ENCODE assay signal across 1 cellular context in genomic region chr22:42964994-42965699, GRCh38.
TF ChIP-seq lines count a peak whose summit lies in the region.

No MANE protein-coding gene starts in this region.

TF ChIP-seq in HEK293, 187 proteins besides CTCF, POLR2A, EP300 and RAD21 (continued from another document):
- TF ChIP-seq ZBTB11 (tag by site-specific recombination; conservative IDR thresholded peaks at IDR 0.05; ENCODE audit: low read depth): peak; percentile 80
- 0 out of 2 replicates have a peak, but pooled peaks have one; percentile 40 for TF ChIP-seq ZBTB1 (tag by site-specific recombination; IDR thresholded peaks at IDR 0.05)
- no peak for TF ChIP-seq ZNF776 (tag by site-specific recombination; IDR thresholded peaks at IDR 0.05; ENCODE audit: borderline replicate concordance)
- TF ChIP-seq ZNF280C (tag by site-specific recombination; IDR thresholded peaks at IDR 0.05): no peak
- 0 out of 2 replicates have a peak, but pooled peaks have one; percentile 9 for TF ChIP-seq ZNF623 (tag by site-specific recombination; IDR thresholded peaks at IDR 0.05)
- TF ChIP-seq ZNF423 (tag by site-specific recombination; IDR thresholded peaks at IDR 0.05): no peak
- TF ChIP-seq ZNF600 (tag by site-specific recombination; IDR thresholded peaks at IDR 0.05): peak; percentile 20; the same call in 1 of the 2 replicates
- TF ChIP-seq GLI2 (tag by site-specific recombination; IDR thresholded peaks at IDR 0.05; ENCODE audit: borderline replicate concordance, low read depth): peak; percentile 89
- TF ChIP-seq PRDM10 (tag by site-specific recombination; IDR thresholded peaks at IDR 0.05): peak; percentile 27; the same call in 1 of the 2 replicates
- TF ChIP-seq SETDB1 (IDR thresholded peaks at IDR 0.05; ENCODE audit: insufficient read length, low read length): no peak
- TF ChIP-seq ZNF747 (tag by site-specific recombination; IDR thresholded peaks at IDR 0.05): no peak
- TF ChIP-seq ZNF791 (tag by site-specific recombination; IDR thresholded peaks at IDR 0.05): no peak
- TF ChIP-seq ZNF366 (tag by site-specific recombination; conservative IDR thresholded peaks at IDR 0.05): peak; percentile 88
- TF ChIP-seq ZNF341 (tag by site-specific recombination; IDR thresholded peaks at IDR 0.05; ENCODE audit: low read depth): no peak
- no peak for TF ChIP-seq ZNF335 (tag by site-specific recombination; conservative IDR thresholded peaks at IDR 0.05)
- TF ChIP-seq ZNF354C (tag by site-specific recombination; IDR thresholded peaks at IDR 0.05; ENCODE audit: borderline replicate concordance, low read depth): no peak
- peak; percentile 92 for TF ChIP-seq ZNF629 (tag by site-specific recombination; IDR thresholded peaks at IDR 0.05)
- TF ChIP-seq ZNF768 (tag by site-specific recombination; IDR thresholded peaks at IDR 0.05): no peak
- peak; percentile 63 for TF ChIP-seq BCL6B (tag by site-specific recombination; IDR thresholded peaks at IDR 0.05)
- no peak for TF ChIP-seq ZNF529 (tag by site-specific recombination; IDR thresholded peaks at IDR 0.05; ENCODE audit: insufficient replicate concordance)
- TF ChIP-seq ZNF544 (tag by site-specific recombination; IDR thresholded peaks at IDR 0.05): no peak
- peak; percentile 99 for TF ChIP-seq TSHZ1 (tag by site-specific recombination; IDR thresholded peaks at IDR 0.05; ENCODE audit: borderline replicate concordance)
- TF ChIP-seq ZBTB48 (tag by site-specific recombination; IDR thresholded peaks at IDR 0.05): no peak
- TF ChIP-seq ZNF174 (tag by site-specific recombination; IDR thresholded peaks at IDR 0.05): no peak
- TF ChIP-seq ZBTB17 (tag by site-specific recombination; IDR thresholded peaks at IDR 0.05): peak; percentile 41; the same call in 1 of the 2 replicates
- no peak for TF ChIP-seq KLF9 (tag by site-specific recombination; IDR thresholded peaks at IDR 0.05; ENCODE audit: low read depth)
- no peak for TF ChIP-seq ZNF292 (tag by site-specific recombination; IDR thresholded peaks at IDR 0.05; ENCODE audit: borderline replicate concordance, low read depth)
- peak; percentile 69; the same call in 1 of the 2 replicates for TF ChIP-seq ZXDB (tag by site-specific recombination; IDR thresholded peaks at IDR 0.05)
- TF ChIP-seq ZNF692 (tag by site-specific recombination; IDR thresholded peaks at IDR 0.05): peak; percentile 49; the same call in 1 of the 2 replicates
- TF ChIP-seq ZSCAN4 (tag by site-specific recombination; IDR thresholded peaks at IDR 0.05): peak; percentile 45; the same call in 1 of the 2 replicates
- TF ChIP-seq ZNF580 (tag by site-specific recombination; IDR thresholded peaks at IDR 0.05): no peak
- no peak for TF ChIP-seq ZNF274 (IDR thresholded peaks at IDR 0.05; ENCODE audit: low read length)
- TF ChIP-seq ZNF274 (tag by site-specific recombination; IDR thresholded peaks at IDR 0.05; ENCODE audit: borderline replicate concordance): no peak
- TF ChIP-seq ZNF510 (tag by site-specific recombination; IDR thresholded peaks at IDR 0.05; ENCODE audit: insufficient replicate concordance): no peak
- TF ChIP-seq ZFP37 (tag by site-specific recombination; IDR thresholded peaks at IDR 0.05): no peak
- no peak for TF ChIP-seq ZNF48 (tag by site-specific recombination; IDR thresholded peaks at IDR 0.05)
- no peak for TF ChIP-seq ZNF140 (tag by site-specific recombination; IDR thresholded peaks at IDR 0.05)
